Comparison of ENCODE assay signal across 12 cellular contexts in the genomic region with DNA sequence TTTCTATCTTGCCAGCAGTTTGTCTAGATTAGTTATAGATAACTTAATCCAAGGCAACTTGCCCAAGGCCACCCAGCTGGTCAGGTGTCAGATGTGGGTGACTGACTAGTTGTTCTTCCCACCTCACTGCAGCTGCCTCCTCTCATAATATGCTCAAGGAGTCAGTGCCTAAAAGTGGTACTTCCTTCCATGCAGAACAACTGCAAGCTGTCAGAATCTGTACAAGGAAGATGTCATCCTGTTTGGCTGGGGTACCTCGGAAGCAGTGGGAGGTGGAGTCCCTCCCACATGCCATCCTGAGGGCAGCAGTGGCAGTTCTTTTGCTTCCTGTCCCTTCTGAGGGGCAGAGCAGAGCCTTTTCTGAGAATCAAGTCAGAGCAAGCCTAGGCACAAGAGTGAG.
DNase-seq lines count a peak whose midpoint lies in the region; ATAC-seq and TF ChIP-seq lines count a peak whose summit lies in the region.
"Had no signal": no experiment of that assay in that cellular context is flagged by ENCODE, and none has a peak within 500 bp of the region (broad histone marks: within the 10 kb centered on the region; RNA-seq: fewer than 3 reads in every experiment).

No MANE protein-coding gene starts in this region.

- H3K27ac Mint-ChIP-seq in natural killer cell treated with Interleukin-12 subunit alpha and Interleukin-12 subunit beta and Interleukin-15 and Interleukin-18, amount 100 ng/mL, for 72 hours, result no peak overlapping the region
- no peak overlapping the region for H3K27ac Mint-ChIP-seq in natural killer cell
- peak overlapping the region; percentile 62 for H3K27ac Mint-ChIP-seq in activated T-helper 17 cell treated with anti-CD3 and anti-CD28 coated beads, Interleukin-2, amount 50 U/mL, for 72 hours
- H3K27ac Mint-ChIP-seq: B cell; CD8-positive, alpha-beta T cell had no signal

- H3K36me3 ChIP-seq in upper lobe of right lung, result no peaks in the 10 kb centered on the region
- H3K36me3 ChIP-seq in ascending aorta, result no peaks in the 10 kb centered on the region

- TF ChIP-seq CTCF in natural killer cell (IDR thresholded peaks at IDR 0.05) (no peak), upper lobe of right lung (IDR thresholded peaks at IDR 0.05) (no peak), ascending aorta (IDR thresholded peaks at IDR 0.05) (no peak)

- H3K4me3 ChIP-seq in upper lobe of right lung (no peak overlapping the region), ascending aorta (no peak overlapping the region)

- H3K27ac ChIP-seq in upper lobe of right lung (no peak overlapping the region), ascending aorta (no peak overlapping the region)

- H3K9me3 Mint-ChIP-seq in natural killer cell treated with Interleukin-12 subunit alpha and Interleukin-12 subunit beta and Interleukin-15 and Interleukin-18, amount 100 ng/mL, for 72 hours, result no peaks in the 10 kb centered on the region
- no peaks in the 10 kb centered on the region for H3K9me3 Mint-ChIP-seq in natural killer cell
- peaks cover 4% of the 10 kb centered on the region for H3K9me3 Mint-ChIP-seq in activated T-helper 17 cell treated with anti-CD3 and anti-CD28 coated beads, Interleukin-2, amount 50 U/mL, for 72 hours
- H3K9me3 Mint-ChIP-seq: CD8-positive, alpha-beta T cell had no signal

- H3K27me3 ChIP-seq in upper lobe of right lung, result no peaks in the 10 kb centered on the region
- no peaks in the 10 kb centered on the region for H3K27me3 ChIP-seq in ascending aorta

- H3K4me3 Mint-ChIP-seq in natural killer cell treated with Interleukin-12 subunit alpha and Interleukin-12 subunit beta and Interleukin-15 and Interleukin-18, amount 100 ng/mL, for 72 hours, result no peak overlapping the region
- no peak overlapping the region for H3K4me3 Mint-ChIP-seq in natural killer cell
- H3K4me3 Mint-ChIP-seq in activated T-helper 17 cell treated with anti-CD3 and anti-CD28 coated beads, Interleukin-2, amount 50 U/mL, for 72 hours, result peak overlapping the region; percentile 38
- H3K4me3 Mint-ChIP-seq: B cell; CD8-positive, alpha-beta T cell had no signal

- no peak for DNase-seq in natural killer cell treated with Interleukin-12 subunit alpha and Interleukin-12 subunit beta and Interleukin-15 and Interleukin-18, amount 100 ng/mL, for 72 hours (ENCODE audit: low spot score)
- DNase-seq in natural killer cell (no peak), NCI-H82 (lab: John Stamatoyannopoulos, UW) (peak; percentile 96), upper lobe of right lung (no peak), NOMO-1 treated with dmso at 0.1 percent for 144 hours (lab: John Stamatoyannopoulos, UW; ENCODE audit: unreplicated experiment) (no peak), ascending aorta (ENCODE audit: low spot score in 2 of 2) (no peak)
- DNase-seq: CD8-positive, alpha-beta T cell; DMS79; NCI-H187 treated with DMSO at 0.1 percent for 48 hours; NCI-H345 had no signal

- H3K27me3 Mint-ChIP-seq in natural killer cell treated with Interleukin-12 subunit alpha and Interleukin-12 subunit beta and Interleukin-15 and Interleukin-18, amount 100 ng/mL, for 72 hours, result no peaks in the 10 kb centered on the region
- H3K27me3 Mint-ChIP-seq in natural killer cell (ENCODE audit: low read depth in 2 of 2), result no peaks in the 10 kb centered on the region
- no peaks in the 10 kb centered on the region for H3K27me3 Mint-ChIP-seq in activated T-helper 17 cell treated with anti-CD3 and anti-CD28 coated beads, Interleukin-2, amount 50 U/mL, for 72 hours
- H3K27me3 Mint-ChIP-seq: B cell had no signal

- H3K9me3 ChIP-seq in upper lobe of right lung (no peaks in the 10 kb centered on the region), ascending aorta (no peaks in the 10 kb centered on the region)

- H3K36me3 Mint-ChIP-seq in natural killer cell treated with Interleukin-12 subunit alpha and Interleukin-12 subunit beta and Interleukin-15 and Interleukin-18, amount 100 ng/mL, for 72 hours, result no peaks in the 10 kb centered on the region
- no peaks in the 10 kb centered on the region for H3K36me3 Mint-ChIP-seq in natural killer cell
- H3K36me3 Mint-ChIP-seq in activated T-helper 17 cell treated with anti-CD3 and anti-CD28 coated beads, Interleukin-2, amount 50 U/mL, for 72 hours (ENCODE audit: low read depth), result no peaks in the 10 kb centered on the region
- H3K36me3 Mint-ChIP-seq: CD8-positive, alpha-beta T cell had no signal

- ATAC-seq in natural killer cell treated with Interleukin-12 subunit alpha and Interleukin-12 subunit beta and Interleukin-15 and Interleukin-18, amount 100 ng/mL, for 72 hours, result peak; percentile 50 to 59
- ATAC-seq in natural killer cell (no peak), upper lobe of right lung (peak; percentile 29)
- ATAC-seq in activated T-helper 17 cell treated with anti-CD3 and anti-CD28 coated beads, Interleukin-2, amount 50 U/mL, for 72 hours (replicated peaks), result peak; percentile 65
- ATAC-seq: CD8-positive, alpha-beta T cell had no signal

- H3K4me1 Mint-ChIP-seq in natural killer cell treated with Interleukin-12 subunit alpha and Interleukin-12 subunit beta and Interleukin-15 and Interleukin-18, amount 100 ng/mL, for 72 hours (ENCODE audit: low read depth in 2 of 2), result no peaks in the 10 kb centered on the region
- H3K4me1 Mint-ChIP-seq in natural killer cell, result no peaks in the 10 kb centered on the region
- peaks cover 10% of the 10 kb centered on the region for H3K4me1 Mint-ChIP-seq in activated T-helper 17 cell treated with anti-CD3 and anti-CD28 coated beads, Interleukin-2, amount 50 U/mL, for 72 hours
- H3K4me1 Mint-ChIP-seq: B cell had no signal

- H3K4me1 ChIP-seq in upper lobe of right lung, result no peaks in the 10 kb centered on the region
- no peaks in the 10 kb centered on the region for H3K4me1 ChIP-seq in ascending aorta

- intact Hi-C loops in natural killer cell (cut with micrococcal nuclease), result no loop called here
- intact Hi-C loops in upper lobe of right lung (cut with DNase I), result no loop called here
- intact Hi-C loops in ascending aorta (cut with DNase I), result no loop called here

Comparison
In these comparisons a context has a peak if more than half of its experiments do, and no peak if none do; other contexts are left out.
1. ATAC-seq: peak in natural killer cell treated with Interleukin-12 subunit alpha and Interleukin-12 subunit beta and Interleukin-15 and Interleukin-18, amount 100 ng/mL, for 72 hours (2 of 2), activated T-helper 17 cell treated with anti-CD3 and anti-CD28 coated beads, Interleukin-2, amount 50 U/mL, for 72 hours (single experiment) and upper lobe of right lung (single experiment); none in natural killer cell (0 of 3).